Comparison of ENCODE assay signal across 8 cellular contexts in genomic region chr12:108305520-108305919, GRCh38. TPM values are rescaled to one million over a fixed set of nuclear protein-coding genes. Genes with fewer than 3 reads are reported as not detected.
A peak's percentile ranks its signal among the peaks of the same experiment; 100 is the strongest.
DNase-seq lines count a peak whose midpoint lies in the region; ATAC-seq and TF ChIP-seq lines count a peak whose summit lies in the region.

No MANE protein-coding gene starts in this region.

- peak; percentile 87 for DNase-seq in GM04504 (ENCODE audit: low read depth)
- DNase-seq in activated CD8-positive, alpha-beta T cell treated with anti-CD3 and anti-CD28 coated beads, Interleukin-2, amount 10 ng/mL, durations not matched to agents 7 days and 5 days, result no peak
- DNase-seq in heart right ventricle, result peak; percentile 88 to 92
- DNase-seq in sciatic nerve (ENCODE audit: low spot score), result peak; percentile 87

- H3K4me3 Mint-ChIP-seq in activated CD8-positive, alpha-beta T cell treated with anti-CD3 and anti-CD28 coated beads, Interleukin-2, amount 10 ng/mL, durations not matched to agents 7 days and 5 days, result no peak overlapping the region

- H3K4me3 ChIP-seq in heart right ventricle, result peak overlapping the region in 6 of 10 donors; percentile 1 to 42 (median 28)

- TF ChIP-seq CTCF in heart right ventricle (IDR thresholded peaks at IDR 0.05), result peak in 2 of 9 donors; percentile 8 to 12

- H3K27ac ChIP-seq in heart right ventricle, result peak overlapping the region; percentile 39 to 95 (median 86)

- ATAC-seq in activated CD8-positive, alpha-beta T cell treated with anti-CD3 and anti-CD28 coated beads, Interleukin-2, amount 10 ng/mL, durations not matched to agents 7 days and 5 days, result no peak
- ATAC-seq in heart right ventricle, result peak; percentile 76 to 92 (median 85)
- ATAC-seq in sciatic nerve, result peak; percentile 66
- ATAC-seq in GM18861 (IDR thresholded peaks at IDR 0.05; ENCODE audit: unreplicated experiment), result no peak
- ATAC-seq in GM21447 (IDR thresholded peaks at IDR 0.05; ENCODE audit: unreplicated experiment), result no peak
- ATAC-seq in HG03571 (IDR thresholded peaks at IDR 0.05; ENCODE audit: unreplicated experiment), result no peak
- no peak for ATAC-seq in GM21367 (IDR thresholded peaks at IDR 0.05; ENCODE audit: unreplicated experiment)

- H3K27ac Mint-ChIP-seq in activated CD8-positive, alpha-beta T cell treated with anti-CD3 and anti-CD28 coated beads, Interleukin-2, amount 10 ng/mL, durations not matched to agents 7 days and 5 days, result peak overlapping the region; percentile 82

- H3K27me3 ChIP-seq in heart right ventricle, result no peaks in the 10 kb centered on the region

- peaks cover 72% of the 10 kb centered on the region for H3K4me1 Mint-ChIP-seq in activated CD8-positive, alpha-beta T cell treated with anti-CD3 and anti-CD28 coated beads, Interleukin-2, amount 10 ng/mL, durations not matched to agents 7 days and 5 days (ENCODE audit: low read depth)

- intact Hi-C loops in heart right ventricle (cut with DNase I), result no loop called here
- intact Hi-C loops in sciatic nerve (cut with DNase I), result no loop called here

- H3K36me3 ChIP-seq in heart right ventricle, result no peaks in the 10 kb centered on the region

- 5 to 6% methylated on average over 9 of the region's 9 CpGs for WGBS in heart right ventricle, 2 donors

- H3K36me3 Mint-ChIP-seq in activated CD8-positive, alpha-beta T cell treated with anti-CD3 and anti-CD28 coated beads, Interleukin-2, amount 10 ng/mL, durations not matched to agents 7 days and 5 days (ENCODE audit: low read depth), result peaks cover 1% of the 10 kb centered on the region

- H3K4me1 ChIP-seq in heart right ventricle, result peaks cover 35 to 96% (median 70%) of the 10 kb centered on the region in 9 donors

- no peaks in the 10 kb centered on the region for H3K9me3 ChIP-seq in heart right ventricle

- peaks cover 5% of the 10 kb centered on the region for H3K9me3 Mint-ChIP-seq in activated CD8-positive, alpha-beta T cell treated with anti-CD3 and anti-CD28 coated beads, Interleukin-2, amount 10 ng/mL, durations not matched to agents 7 days and 5 days (ENCODE audit: insufficient read depth)

- CTCF ChIA-PET in activated CD8-positive, alpha-beta T cell treated with anti-CD3 and anti-CD28 coated beads, Interleukin-2, amount 10 ng/mL, durations not matched to agents 7 days and 5 days (lab: Charles Lee), result no interaction called here

- POLR2A ChIA-PET in activated CD8-positive, alpha-beta T cell treated with anti-CD3 and anti-CD28 coated beads, Interleukin-2, amount 10 ng/mL, durations not matched to agents 7 days and 5 days (lab: Charles Lee), result no interaction called here

- H3K27me3 Mint-ChIP-seq in activated CD8-positive, alpha-beta T cell treated with anti-CD3 and anti-CD28 coated beads, Interleukin-2, amount 10 ng/mL, durations not matched to agents 7 days and 5 days (ENCODE audit: low read depth), result peaks cover 8% of the 10 kb centered on the region

RNA-seq across cellular contexts. Expression of gene CMKLR1, which starts 33.6 kb away (rescaled TPM):
- under 1 TPM in 1 of 2 experiments, not detected in 1; 0.08 TPM for total RNA-seq in activated CD8-positive, alpha-beta T cell treated with anti-CD3 and anti-CD28 coated beads, Interleukin-2, amount 10 ng/mL, durations not matched to agents 7 days and 5 days
- total RNA-seq in heart right ventricle (10 to 100 TPM in 2 of 10 donors, 1 to 10 TPM in 8; 4.7 to 24.0 (median 5.8) TPM), sciatic nerve (20.6 TPM)
- 1 to 10 TPM; 2.2 to 2.8 TPM for polyA plus RNA-seq in heart right ventricle

Comparison
In these comparisons a context has a peak if more than half of its experiments do, and no peak if none do; other contexts are left out.
1. ATAC-seq: peak in heart right ventricle (8 of 8) and sciatic nerve (single experiment); none in activated CD8-positive, alpha-beta T cell treated with anti-CD3 and anti-CD28 coated beads, Interleukin-2, amount 10 ng/mL, durations not matched to agents 7 days and 5 days (single experiment), GM18861 (single experiment), GM21447 (single experiment), HG03571 (single experiment) and GM21367 (single experiment).
2. RNA of gene CMKLR1, which starts 33.6 kb away (total RNA-seq): 20.6 TPM in sciatic nerve (single experiment) and 4.7 to 24.0 TPM in heart right ventricle; 0.08 TPM in activated CD8-positive, alpha-beta T cell treated with anti-CD3 and anti-CD28 coated beads, Interleukin-2, amount 10 ng/mL, durations not matched to agents 7 days and 5 days; every median in the first group is over 4 times any median in the second.